ENCODE assay signal across 2 cellular contexts in genomic region chr4:138186264-138186663, GRCh38.
TF ChIP-seq lines count a peak whose summit lies in the region.

No MANE protein-coding gene starts in this region.

TF ChIP-seq in A549, 52 proteins besides CTCF, POLR2A, EP300 and RAD21:
- no peak for TF ChIP-seq HOXA7 (CRISPR knock-in tag; IDR thresholded peaks at IDR 0.05)
- TF ChIP-seq SMC3 (IDR thresholded peaks at IDR 0.05) = no peak
- no peak for TF ChIP-seq HDAC2 (IDR thresholded peaks at IDR 0.05)
- no peak for TF ChIP-seq RARB (CRISPR knock-in tag; IDR thresholded peaks at IDR 0.05)
- TF ChIP-seq CBX8 (IDR thresholded peaks at IDR 0.05) = no peak

TF ChIP-seq in IMR-90, 13 proteins besides CTCF, POLR2A, EP300 and RAD21:
- TF ChIP-seq CEBPB (IDR thresholded peaks at IDR 0.05; ENCODE audit: low read depth, low read length) (no peak), FOS (IDR thresholded peaks at IDR 0.05; ENCODE audit: low read depth, low read length) (no peak)
